In the genomic region with DNA sequence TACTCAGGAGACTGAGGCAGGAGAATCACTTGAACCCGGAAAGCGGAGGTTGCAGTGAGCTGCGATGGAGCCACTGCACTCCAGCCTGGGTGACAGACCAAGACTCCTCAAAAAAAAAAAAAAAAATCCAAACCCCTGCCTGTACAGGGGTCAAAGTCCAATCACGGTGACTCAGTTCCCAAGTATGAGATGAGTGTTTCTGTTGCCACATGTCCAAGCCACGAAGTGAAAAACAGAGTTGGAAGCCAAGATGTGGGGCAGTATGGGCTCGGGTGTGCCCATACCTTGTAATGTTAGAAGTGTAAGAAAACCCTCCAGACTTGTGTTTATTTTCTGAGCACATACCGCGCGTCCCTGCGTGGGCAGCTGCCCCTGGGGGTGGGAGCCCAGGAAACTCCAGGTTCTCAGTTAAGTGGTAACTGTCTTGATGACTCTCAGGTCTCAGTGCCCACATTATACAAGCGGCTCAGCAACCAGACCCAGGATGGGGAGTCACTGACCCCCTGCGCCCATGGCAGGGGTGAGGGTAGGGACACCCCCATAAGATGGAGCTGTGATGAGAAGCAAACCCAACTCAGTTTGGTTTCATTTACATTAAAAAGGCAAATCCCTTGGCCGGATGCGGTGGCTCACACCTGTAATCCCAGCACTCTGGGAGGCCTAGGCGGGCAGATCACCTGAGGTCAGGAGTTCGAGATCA, we compare ENCODE assay signal across 8 cellular contexts. TPM values are rescaled to one million over a fixed set of nuclear protein-coding genes. Genes with fewer than 3 reads are reported as not detected.
DNase-seq lines count a peak whose midpoint lies in the region; TF ChIP-seq lines count a peak whose summit lies in the region.

No MANE protein-coding gene starts in this region.

- H3K27ac ChIP-seq in colonic mucosa (peak overlapping the region; percentile 97), muscle layer of duodenum (ENCODE audit: low read length) (peak overlapping the region; percentile 90), thyroid gland (peak overlapping the region; percentile 96 to 99 (median 99))

- H3K9ac ChIP-seq in colonic mucosa (ENCODE audit: low read depth in 2 of 2, low read length in 2 of 2), result peak overlapping the region; percentile 3 to 77

- H3K4me1 ChIP-seq in colonic mucosa (peaks cover 25% of the 10 kb centered on the region), muscle layer of duodenum (ENCODE audit: control insufficient read depth in 1 of 2, insufficient read depth in 2 of 2, low read length in 2 of 2) (peaks cover 18 to 46% of the 10 kb centered on the region in 2 donors), thyroid gland (peaks cover 63 to 73% of the 10 kb centered on the region in 2 donors)

- WGBS in thyroid gland, 2 donors, result 52 to 54% methylated on average over 12 to 16 of the region's 16 CpGs

- TF ChIP-seq CTCF in colonic mucosa (IDR thresholded peaks at IDR 0.05), result no peak
- TF ChIP-seq CTCF in thyroid gland (IDR thresholded peaks at IDR 0.05), result no peak

- H3K36me3 ChIP-seq in colonic mucosa, result peaks cover 10% of the 10 kb centered on the region
- peaks cover 0 to 18% of the 10 kb centered on the region in 2 donors for H3K36me3 ChIP-seq in muscle layer of duodenum (ENCODE audit: control insufficient read depth in 1 of 2, insufficient read depth in 2 of 2, low read length in 2 of 2)
- H3K36me3 ChIP-seq in thyroid gland, result peaks cover 14 to 15% of the 10 kb centered on the region in 2 donors

- H3K4me3 ChIP-seq in colonic mucosa, result no peak overlapping the region
- no peak overlapping the region for H3K4me3 ChIP-seq in muscle layer of duodenum (ENCODE audit: low read depth in 1 of 2, low read length in 2 of 2)
- no peak overlapping the region for H3K4me3 ChIP-seq in thyroid gland (replicated peaks in 1 of 3)

- intact Hi-C loops in colonic mucosa (cut with DNase I) (no loop called here), thyroid gland (cut with DNase I) (no loop called here)

- TF ChIP-seq POLR2A in thyroid gland (IDR thresholded peaks at IDR 0.05), result no peak

- no peaks in the 10 kb centered on the region for H3K9me3 ChIP-seq in colonic mucosa
- no peaks in the 10 kb centered on the region for H3K9me3 ChIP-seq in muscle layer of duodenum (ENCODE audit: control insufficient read depth in 1 of 2, low read length in 2 of 2)
- H3K9me3 ChIP-seq in thyroid gland, result no peaks in the 10 kb centered on the region

- no peaks in the 10 kb centered on the region for H3K27me3 ChIP-seq in colonic mucosa
- no peaks in the 10 kb centered on the region for H3K27me3 ChIP-seq in muscle layer of duodenum (ENCODE audit: low read depth, low read length)
- no peaks in the 10 kb centered on the region for H3K27me3 ChIP-seq in thyroid gland

- DNase-seq in activated effector memory CD4-positive, alpha-beta T cell treated with anti-CD3 and anti-CD28 coated beads, Interleukin-2, amount 50 U/mL, for 16 hours, result peak; percentile 88
- DNase-seq in activated effector memory CD4-positive, alpha-beta T cell treated with Interleukin-2 at 50 U/mL for 16 hours, result no peak
- DNase-seq in T-helper 2 cell (peak in 3 of 5 experiments; percentile 63 to 85 (median 65)), colonic mucosa (peak; percentile 75), thyroid gland (peak; percentile 66 to 67), NCI-H82 (lab: John Stamatoyannopoulos, UW) (no peak), iPS-NIHi11 (ENCODE audit: low spot score) (no peak)

RNA-seq across cellular contexts. Expression of gene GPX4, which starts 1.2 kb away (rescaled TPM):
- total RNA-seq in colonic mucosa, result 100 to 1,000 TPM; 187 to 189 TPM
- total RNA-seq in thyroid gland, result 100 to 1,000 TPM; 350 to 485 (median 414) TPM

RNA-seq across cellular contexts. Expression of gene POLR2E, which starts 7.4 kb away (rescaled TPM):
- 100 to 1,000 TPM; 135 to 245 TPM for total RNA-seq in colonic mucosa
- total RNA-seq in thyroid gland, result 100 to 1,000 TPM in 3 of 4 donors, 10 to 100 TPM in 1; 87.6 to 264 (median 163) TPM

RNA-seq across cellular contexts. Expression of gene ARHGAP45, which starts 35.6 kb away (rescaled TPM):
- 10 to 100 TPM; 27.4 to 37.9 TPM for total RNA-seq in colonic mucosa
- total RNA-seq in thyroid gland, result 10 to 100 TPM; 11.5 to 19.8 (median 14.4) TPM

Comparison
In these comparisons a context has a peak if more than half of its experiments do, and no peak if none do; other contexts are left out.
1. DNase-seq: peak in activated effector memory CD4-positive, alpha-beta T cell treated with anti-CD3 and anti-CD28 coated beads, Interleukin-2, amount 50 U/mL, for 16 hours (single experiment), T-helper 2 cell (3 of 5), colonic mucosa (single experiment) and thyroid gland (2 of 2); none in activated effector memory CD4-positive, alpha-beta T cell treated with Interleukin-2 at 50 U/mL for 16 hours (single experiment), NCI-H82 (single experiment) and iPS-NIHi11 (single experiment).
2. Peak in every context shown above with its lines, with median percentiles within 50 percentile points of each other: H3K27ac ChIP-seq.